2 cellular contexts compared by ENCODE assay signal in the genomic region with DNA sequence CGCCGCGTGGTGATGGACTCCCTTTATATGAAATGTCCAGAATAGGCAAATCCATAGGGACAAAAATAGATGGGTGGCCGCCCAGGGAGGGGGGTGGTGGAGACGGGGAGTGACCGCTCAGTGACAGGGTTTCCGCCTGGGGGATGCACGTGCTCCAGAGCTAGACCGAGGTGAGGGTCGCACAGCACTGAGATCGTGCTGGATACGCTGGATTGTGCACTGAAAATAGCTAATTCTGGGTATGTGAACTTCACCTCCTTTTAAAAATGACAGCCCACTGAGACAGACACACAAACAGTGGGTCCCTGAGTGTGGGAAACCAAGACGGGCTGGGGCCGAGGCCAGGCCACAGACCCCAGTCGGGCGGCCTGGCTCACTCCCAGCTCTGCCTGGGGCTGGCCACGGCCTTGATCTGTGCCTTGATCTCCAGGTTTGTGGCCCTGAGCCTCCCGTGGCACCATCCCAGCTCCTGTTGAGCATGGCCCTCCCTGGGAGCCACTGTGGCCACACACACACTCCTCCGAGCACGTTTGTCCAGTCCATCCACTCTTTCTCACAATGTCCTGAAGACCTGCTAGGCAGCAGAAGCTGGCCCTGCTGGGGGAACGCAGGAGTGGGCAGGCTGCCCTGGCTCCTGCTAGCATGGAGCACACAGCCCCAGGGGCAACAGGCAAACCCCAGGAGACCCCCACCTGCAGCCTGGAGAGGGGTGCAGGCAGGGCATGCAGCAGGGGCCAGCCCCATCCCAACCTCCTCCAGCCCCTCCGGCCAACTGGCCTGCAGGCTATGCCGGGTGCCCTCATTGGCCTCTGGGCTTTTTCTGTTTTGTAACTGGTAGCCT.
TF ChIP-seq lines count a peak whose summit lies in the region.

No MANE protein-coding gene starts in this region.

TF ChIP-seq in SK-N-SH, 30 proteins besides CTCF, POLR2A, EP300 and RAD21 (continued from another document):
- TF ChIP-seq, protein P1, sequence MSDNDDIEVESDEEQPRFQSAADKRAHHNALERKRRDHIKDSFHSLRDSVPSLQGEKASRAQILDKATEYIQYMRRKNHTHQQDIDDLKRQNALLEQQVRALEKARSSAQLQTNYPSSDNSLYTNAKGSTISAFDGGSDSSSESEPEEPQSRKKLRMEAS (IDR thresholded peaks at IDR 0.05; ENCODE audit: low read depth): no peak
- no peak for TF ChIP-seq SMC3 (IDR thresholded peaks at IDR 0.05; ENCODE audit: low read depth, low read length)
- TF ChIP-seq USF2 (IDR thresholded peaks at IDR 0.05; ENCODE audit: borderline replicate concordance, low read depth, low read length): no peak
- TF ChIP-seq, protein P2, sequence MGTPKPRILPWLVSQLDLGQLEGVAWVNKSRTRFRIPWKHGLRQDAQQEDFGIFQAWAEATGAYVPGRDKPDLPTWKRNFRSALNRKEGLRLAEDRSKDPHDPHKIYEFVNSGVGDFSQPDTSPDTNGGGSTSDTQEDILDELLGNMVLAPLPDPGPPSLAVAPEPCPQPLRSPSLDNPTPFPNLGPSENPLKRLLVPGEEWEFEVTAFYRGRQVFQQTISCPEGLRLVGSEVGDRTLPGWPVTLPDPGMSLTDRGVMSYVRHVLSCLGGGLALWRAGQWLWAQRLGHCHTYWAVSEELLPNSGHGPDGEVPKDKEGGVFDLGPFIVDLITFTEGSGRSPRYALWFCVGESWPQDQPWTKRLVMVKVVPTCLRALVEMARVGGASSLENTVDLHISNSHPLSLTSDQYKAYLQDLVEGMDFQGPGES (IDR thresholded peaks at IDR 0.05; ENCODE audit: low read depth, low read length): no peak
- TF ChIP-seq, protein P3, sequence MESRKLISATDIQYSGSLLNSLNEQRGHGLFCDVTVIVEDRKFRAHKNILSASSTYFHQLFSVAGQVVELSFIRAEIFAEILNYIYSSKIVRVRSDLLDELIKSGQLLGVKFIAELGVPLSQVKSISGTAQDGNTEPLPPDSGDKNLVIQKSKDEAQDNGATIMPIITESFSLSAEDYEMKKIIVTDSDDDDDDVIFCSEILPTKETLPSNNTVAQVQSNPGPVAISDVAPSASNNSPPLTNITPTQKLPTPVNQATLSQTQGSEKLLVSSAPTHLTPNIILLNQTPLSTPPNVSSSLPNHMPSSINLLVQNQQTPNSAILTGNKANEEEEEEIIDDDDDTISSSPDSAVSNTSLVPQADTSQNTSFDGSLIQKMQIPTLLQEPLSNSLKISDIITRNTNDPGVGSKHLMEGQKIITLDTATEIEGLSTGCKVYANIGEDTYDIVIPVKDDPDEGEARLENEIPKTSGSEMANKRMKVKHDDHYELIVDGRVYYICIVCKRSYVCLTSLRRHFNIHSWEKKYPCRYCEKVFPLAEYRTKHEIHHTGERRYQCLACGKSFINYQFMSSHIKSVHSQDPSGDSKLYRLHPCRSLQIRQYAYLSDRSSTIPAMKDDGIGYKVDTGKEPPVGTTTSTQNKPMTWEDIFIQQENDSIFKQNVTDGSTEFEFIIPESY (IDR thresholded peaks at IDR 0.05; ENCODE audit: borderline replicate concordance, low read depth): no peak
- TF ChIP-seq NFIC (IDR thresholded peaks at IDR 0.05; ENCODE audit: borderline replicate concordance): no peak
- TF ChIP-seq TEAD4 (IDR thresholded peaks at IDR 0.05; ENCODE audit: borderline replicate concordance, insufficient read depth): no peak
- TF ChIP-seq TAF1 (IDR thresholded peaks at IDR 0.05; ENCODE audit: borderline replicate concordance, low read depth, low read length): no peak
- no peak for TF ChIP-seq TCF12 (IDR thresholded peaks at IDR 0.05)
- no peak for TF ChIP-seq ELF1 (IDR thresholded peaks at IDR 0.05)
- no peak for TF ChIP-seq MEF2A (IDR thresholded peaks at IDR 0.05; ENCODE audit: borderline replicate concordance, low read depth)
- no peak for TF ChIP-seq FOXM1 (IDR thresholded peaks at IDR 0.05; ENCODE audit: low read depth)

TF ChIP-seq in SK-N-SH treated with all-trans-retinoic acid at 6 μM for 48 hours, 23 proteins besides CTCF, POLR2A, EP300 and RAD21:
- TF ChIP-seq, protein P4, sequence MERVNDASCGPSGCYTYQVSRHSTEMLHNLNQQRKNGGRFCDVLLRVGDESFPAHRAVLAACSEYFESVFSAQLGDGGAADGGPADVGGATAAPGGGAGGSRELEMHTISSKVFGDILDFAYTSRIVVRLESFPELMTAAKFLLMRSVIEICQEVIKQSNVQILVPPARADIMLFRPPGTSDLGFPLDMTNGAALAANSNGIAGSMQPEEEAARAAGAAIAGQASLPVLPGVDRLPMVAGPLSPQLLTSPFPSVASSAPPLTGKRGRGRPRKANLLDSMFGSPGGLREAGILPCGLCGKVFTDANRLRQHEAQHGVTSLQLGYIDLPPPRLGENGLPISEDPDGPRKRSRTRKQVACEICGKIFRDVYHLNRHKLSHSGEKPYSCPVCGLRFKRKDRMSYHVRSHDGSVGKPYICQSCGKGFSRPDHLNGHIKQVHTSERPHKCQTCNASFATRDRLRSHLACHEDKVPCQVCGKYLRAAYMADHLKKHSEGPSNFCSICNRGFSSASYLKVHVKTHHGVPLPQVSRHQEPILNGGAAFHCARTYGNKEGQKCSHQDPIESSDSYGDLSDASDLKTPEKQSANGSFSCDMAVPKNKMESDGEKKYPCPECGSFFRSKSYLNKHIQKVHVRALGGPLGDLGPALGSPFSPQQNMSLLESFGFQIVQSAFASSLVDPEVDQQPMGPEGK (CRISPR knock-in tag; IDR thresholded peaks at IDR 0.05; ENCODE audit: borderline replicate concordance): no peak
- no peak for TF ChIP-seq TOX (CRISPR knock-in tag; IDR thresholded peaks at IDR 0.05; ENCODE audit: borderline replicate concordance)
- TF ChIP-seq ZNF565 (CRISPR knock-in tag; conservative IDR thresholded peaks at IDR 0.05; ENCODE audit: low read depth): no peak
- no peak for TF ChIP-seq CSDC2 (CRISPR knock-in tag; IDR thresholded peaks at IDR 0.05)
TF ChIP-seq in SK-N-SH treated with all-trans-retinoic acid at 6 μM for 48 hours: peak in this region for 0.
